Comparison of ENCODE assay signal across 8 cellular contexts in genomic region chr1:155241069-155241679, GRCh38. TPM values are rescaled to one million over a fixed set of nuclear protein-coding genes. Genes with fewer than 3 reads are reported as not detected.
DNase-seq lines count a peak whose midpoint lies in the region; ATAC-seq and TF ChIP-seq lines count a peak whose summit lies in the region.

No MANE protein-coding gene starts in this region.

- H3K9me3 Mint-ChIP-seq in CD14-positive monocyte: peaks cover 0 to 2% (median 0%) of the 10 kb centered on the region in 7 donors

- peak overlapping the region; percentile 75 to 92 for H3K4me3 Mint-ChIP-seq in CD14-positive monocyte

- intact Hi-C loops in CD14-positive monocyte (cut with micrococcal nuclease): loop anchor here (5.0 kb wide), 1 partner anchor 34 kb away; the partner anchor contains the start of genes MTX1 (in 2 of the 2) and THBS3 (in 2 of the 2)

- no peak for TF ChIP-seq CTCF in CD14-positive monocyte (IDR thresholded peaks at IDR 0.05)

- DNase-seq in CD14-positive monocyte (ENCODE audit: low spot score) (peak; percentile 76), NCI-H526 treated with DMSO at 0.1 percent for 48 hours (lab: John Stamatoyannopoulos, UW) (peak; percentile 79), dermis blood vessel endothelial cell (peak; percentile 86), left lobe of liver (ENCODE audit: low spot score) (peak; percentile 81)
- DNase-seq in activated CD4-positive, alpha-beta T cell treated with anti-CD3 and anti-CD28 coated beads for 24 hours (ENCODE audit: low read depth in 2 of 2): peak; percentile 32 to 52
- DNase-seq in stimulated activated CD4-positive, alpha-beta T cell treated with anti-CD3 and anti-CD28 coated beads, Interleukin-4, amount 100 ng/mL, for 1 hour: peak; percentile 42

- ATAC-seq in HG02610 (IDR thresholded peaks at IDR 0.05; ENCODE audit: unreplicated experiment): peak; percentile 26
- peak; percentile 51 for ATAC-seq in left lobe of liver
- ATAC-seq in GM18519 (IDR thresholded peaks at IDR 0.05; ENCODE audit: low FRiP score, unreplicated experiment): no peak

- H3K36me3 Mint-ChIP-seq in CD14-positive monocyte: peaks cover 31 to 35% of the 10 kb centered on the region in 2 donors

- H3K4me1 Mint-ChIP-seq in CD14-positive monocyte: peaks cover 61% of the 10 kb centered on the region

- H3K27ac Mint-ChIP-seq in CD14-positive monocyte: peak overlapping the region; percentile 94 to 99 (median 97)

- H3K27me3 Mint-ChIP-seq in CD14-positive monocyte (ENCODE audit: low read depth in 3 of 3): peaks cover 0 to 6% (median 2%) of the 10 kb centered on the region in 3 donors

RNA-seq across cellular contexts. Expression of gene ENTREP3, which starts 14.1 kb away (rescaled TPM):
- 1 to 10 TPM in 1 of 2 donors, under 1 TPM in 1; 0.87 to 1.9 TPM for polyA plus RNA-seq in CD14-positive monocyte
- total RNA-seq in dermis blood vessel endothelial cell (6.5 and 12.3 TPM in 2 replicates), left lobe of liver (9.6 TPM)

RNA-seq across cellular contexts. Expression of gene SCAMP3, which starts 21.0 kb away (rescaled TPM):
- polyA plus RNA-seq in CD14-positive monocyte: 10 to 100 TPM; 64.9 to 69.8 TPM
- total RNA-seq in dermis blood vessel endothelial cell (38.3 and 46.3 TPM in 2 replicates), left lobe of liver (24.9 TPM)

RNA-seq across cellular contexts. Expression of gene CLK2, which starts 32.1 kb away (rescaled TPM):
- 1 to 10 TPM; 7.3 to 9.6 TPM for polyA plus RNA-seq in CD14-positive monocyte
- total RNA-seq in dermis blood vessel endothelial cell: 24.5 and 35.9 TPM in 2 replicates
- 22.6 TPM for total RNA-seq in left lobe of liver

RNA-seq across cellular contexts. Expression of gene MTX1, which starts 32.7 kb away (rescaled TPM):
- 100 to 1,000 TPM in 1 of 2 donors, 10 to 100 TPM in 1; 86.0 to 101 TPM for polyA plus RNA-seq in CD14-positive monocyte
- 49.3 and 50.2 TPM in 2 replicates for total RNA-seq in dermis blood vessel endothelial cell
- 22.6 TPM for total RNA-seq in left lobe of liver

RNA-seq across cellular contexts. Expression of gene THBS3, which starts 33.5 kb away (rescaled TPM):
- 1 to 10 TPM; 3.2 to 5.3 TPM for polyA plus RNA-seq in CD14-positive monocyte
- total RNA-seq in dermis blood vessel endothelial cell (15.9 and 16.2 TPM in 2 replicates), left lobe of liver (16.8 TPM)
